1 cellular context compared by ENCODE assay signal in genomic region chrX:55006827-55007621, GRCh38.
TF ChIP-seq lines count a peak whose summit lies in the region.

No MANE protein-coding gene starts in this region.

TF ChIP-seq in GM23338, 12 proteins besides CTCF, POLR2A, EP300 and RAD21 (continued from another document):
- TF ChIP-seq, protein P1, sequence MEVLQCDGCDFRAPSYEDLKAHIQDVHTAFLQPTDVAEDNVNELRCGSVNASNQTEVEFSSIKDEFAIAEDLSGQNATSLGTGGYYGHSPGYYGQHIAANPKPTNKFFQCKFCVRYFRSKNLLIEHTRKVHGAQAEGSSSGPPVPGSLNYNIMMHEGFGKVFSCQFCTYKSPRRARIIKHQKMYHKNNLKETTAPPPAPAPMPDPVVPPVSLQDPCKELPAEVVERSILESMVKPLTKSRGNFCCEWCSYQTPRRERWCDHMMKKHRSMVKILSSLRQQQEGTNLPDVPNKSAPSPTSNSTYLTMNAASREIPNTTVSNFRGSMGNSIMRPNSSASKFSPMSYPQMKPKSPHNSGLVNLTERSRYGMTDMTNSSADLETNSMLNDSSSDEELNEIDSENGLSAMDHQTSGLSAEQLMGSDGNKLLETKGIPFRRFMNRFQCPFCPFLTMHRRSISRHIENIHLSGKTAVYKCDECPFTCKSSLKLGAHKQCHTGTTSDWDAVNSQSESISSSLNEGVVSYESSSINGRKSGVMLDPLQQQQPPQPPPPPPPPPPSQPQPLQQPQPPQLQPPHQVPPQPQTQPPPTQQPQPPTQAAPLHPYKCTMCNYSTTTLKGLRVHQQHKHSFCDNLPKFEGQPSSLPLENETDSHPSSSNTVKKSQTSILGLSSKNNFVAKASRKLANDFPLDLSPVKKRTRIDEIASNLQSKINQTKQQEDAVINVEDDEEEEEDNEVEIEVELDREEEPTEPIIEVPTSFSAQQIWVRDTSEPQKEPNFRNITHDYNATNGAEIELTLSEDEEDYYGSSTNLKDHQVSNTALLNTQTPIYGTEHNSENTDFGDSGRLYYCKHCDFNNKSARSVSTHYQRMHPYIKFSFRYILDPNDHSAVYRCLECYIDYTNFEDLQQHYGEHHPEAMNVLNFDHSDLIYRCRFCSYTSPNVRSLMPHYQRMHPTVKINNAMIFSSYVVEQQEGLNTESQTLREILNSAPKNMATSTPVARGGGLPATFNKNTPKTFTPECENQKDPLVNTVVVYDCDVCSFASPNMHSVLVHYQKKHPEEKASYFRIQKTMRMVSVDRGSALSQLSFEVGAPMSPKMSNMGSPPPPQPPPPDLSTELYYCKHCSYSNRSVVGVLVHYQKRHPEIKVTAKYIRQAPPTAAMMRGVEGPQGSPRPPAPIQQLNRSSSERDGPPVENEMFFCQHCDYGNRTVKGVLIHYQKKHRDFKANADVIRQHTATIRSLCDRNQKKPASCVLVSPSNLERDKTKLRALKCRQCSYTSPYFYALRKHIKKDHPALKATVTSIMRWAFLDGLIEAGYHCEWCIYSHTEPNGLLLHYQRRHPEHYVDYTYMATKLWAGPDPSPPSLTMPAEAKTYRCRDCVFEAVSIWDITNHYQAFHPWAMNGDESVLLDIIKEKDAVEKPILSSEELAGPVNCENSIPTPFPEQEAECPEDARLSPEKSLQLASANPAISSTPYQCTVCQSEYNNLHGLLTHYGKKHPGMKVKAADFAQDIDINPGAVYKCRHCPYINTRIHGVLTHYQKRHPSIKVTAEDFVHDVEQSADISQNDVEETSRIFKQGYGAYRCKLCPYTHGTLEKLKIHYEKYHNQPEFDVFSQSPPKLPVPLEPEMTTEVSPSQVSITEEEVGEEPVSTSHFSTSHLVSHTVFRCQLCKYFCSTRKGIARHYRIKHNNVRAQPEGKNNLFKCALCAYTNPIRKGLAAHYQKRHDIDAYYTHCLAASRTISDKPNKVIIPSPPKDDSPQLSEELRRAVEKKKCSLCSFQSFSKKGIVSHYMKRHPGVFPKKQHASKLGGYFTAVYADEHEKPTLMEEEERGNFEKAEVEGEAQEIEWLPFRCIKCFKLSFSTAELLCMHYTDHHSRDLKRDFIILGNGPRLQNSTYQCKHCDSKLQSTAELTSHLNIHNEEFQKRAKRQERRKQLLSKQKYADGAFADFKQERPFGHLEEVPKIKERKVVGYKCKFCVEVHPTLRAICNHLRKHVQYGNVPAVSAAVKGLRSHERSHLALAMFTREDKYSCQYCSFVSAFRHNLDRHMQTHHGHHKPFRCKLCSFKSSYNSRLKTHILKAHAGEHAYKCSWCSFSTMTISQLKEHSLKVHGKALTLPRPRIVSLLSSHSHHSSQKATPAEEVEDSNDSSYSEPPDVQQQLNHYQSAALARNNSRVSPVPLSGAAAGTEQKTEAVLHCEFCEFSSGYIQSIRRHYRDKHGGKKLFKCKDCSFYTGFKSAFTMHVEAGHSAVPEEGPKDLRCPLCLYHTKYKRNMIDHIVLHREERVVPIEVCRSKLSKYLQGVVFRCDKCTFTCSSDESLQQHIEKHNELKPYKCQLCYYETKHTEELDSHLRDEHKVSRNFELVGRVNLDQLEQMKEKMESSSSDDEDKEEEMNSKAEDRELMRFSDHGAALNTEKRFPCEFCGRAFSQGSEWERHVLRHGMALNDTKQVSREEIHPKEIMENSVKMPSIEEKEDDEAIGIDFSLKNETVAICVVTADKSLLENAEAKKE (CRISPR knock-in tag; IDR thresholded peaks at IDR 0.05): no peak
- TF ChIP-seq NANOG (IDR thresholded peaks at IDR 0.05; ENCODE audit: borderline replicate concordance) (no peak), REST (IDR thresholded peaks at IDR 0.05; ENCODE audit: unreplicated experiment) (no peak), EZH2phosphoT487 (IDR thresholded peaks at IDR 0.05; ENCODE audit: unreplicated experiment) (no peak), POLR2AphosphoS5 (IDR thresholded peaks at IDR 0.05; ENCODE audit: low read depth) (no peak)
